ENCODE assay signal across 1 cellular context in genomic region chr3:86787091-86787490, GRCh38.
A peak's percentile ranks its signal among the peaks of the same experiment; 100 is the strongest.
TF ChIP-seq lines count a peak whose summit lies in the region.

No MANE protein-coding gene starts in this region.

TF ChIP-seq in GM23338, 12 proteins besides CTCF, POLR2A, EP300 and RAD21 (continued from another document):
- TF ChIP-seq ZNF462 (CRISPR knock-in tag; IDR thresholded peaks at IDR 0.05) (0 out of 2 replicates have a peak, but pooled peaks have one; percentile 24), EZH2 (IDR thresholded peaks at IDR 0.05; ENCODE audit: low read depth, unreplicated experiment) (no peak), STAT1 (IDR thresholded peaks at IDR 0.05; ENCODE audit: unreplicated experiment) (no peak), JUNB (IDR thresholded peaks at IDR 0.05; ENCODE audit: unreplicated experiment) (no peak)
